15 cellular contexts compared by ENCODE assay signal in the genomic region with DNA sequence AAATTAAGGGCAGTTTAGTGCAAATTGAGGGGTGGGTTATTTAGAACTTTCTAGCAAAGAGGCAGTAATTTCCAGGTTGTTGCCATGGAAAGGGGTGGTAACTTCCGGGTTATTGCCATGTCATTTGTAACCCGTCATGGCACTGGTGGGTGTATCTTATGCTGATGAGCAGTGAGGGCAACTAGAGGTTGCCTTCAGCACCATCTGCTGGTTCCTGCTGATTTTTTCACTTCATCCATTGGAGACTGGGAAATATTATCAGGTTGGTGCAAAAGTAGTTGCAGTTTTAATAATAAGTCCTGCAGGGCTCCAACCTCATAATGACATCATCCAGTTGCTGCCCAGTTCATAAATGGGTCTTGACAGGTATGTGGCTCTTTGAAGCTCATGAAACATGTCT.
DNase-seq lines count a peak whose midpoint lies in the region; TF ChIP-seq lines count a peak whose summit lies in the region.
"Had no signal": no experiment of that assay in that cellular context is flagged by ENCODE, and none has a peak within 500 bp of the region (broad histone marks: within the 10 kb centered on the region; RNA-seq: fewer than 3 reads in every experiment).

No MANE protein-coding gene starts in this region.

- peaks cover 11% of the 10 kb centered on the region for H3K27me3 Mint-ChIP-seq in activated naive CD4-positive, alpha-beta T cell treated with anti-CD3 and anti-CD28 coated beads, Interleukin-2, amount 10 ng/mL, durations not matched to agents 7 days and 5 days

- CTCF ChIA-PET in activated naive CD4-positive, alpha-beta T cell treated with anti-CD3 and anti-CD28 coated beads, Interleukin-2, amount 10 ng/mL, durations not matched to agents 7 days and 5 days (lab: Charles Lee): no interaction called here

- TF ChIP-seq CTCF in choroid plexus epithelial cell (conservative IDR thresholded peaks at IDR 0.05; ENCODE audit: low read depth, low read length): peak; percentile 50
- peak; percentile 17 for TF ChIP-seq CTCF in retinal pigment epithelial cell (conservative IDR thresholded peaks at IDR 0.05; ENCODE audit: low read depth, low read length)

- H3K4me1 ChIP-seq in effector memory CD4-positive, alpha-beta T cell (ENCODE audit: control insufficient read depth, insufficient read depth, low read length, poor library complexity, severe bottlenecking): no peaks in the 10 kb centered on the region
- H3K4me1 ChIP-seq: A549 had no signal

- H3K27ac Mint-ChIP-seq in activated naive CD4-positive, alpha-beta T cell treated with anti-CD3 and anti-CD28 coated beads, Interleukin-2, amount 10 ng/mL, durations not matched to agents 7 days and 5 days: no peak overlapping the region

- H3K4me3 ChIP-seq in choroid plexus epithelial cell (ENCODE audit: low read depth, low read length) (no peak overlapping the region), retinal pigment epithelial cell (ENCODE audit: low read length) (no peak overlapping the region)
- no peak overlapping the region for H3K4me3 ChIP-seq in effector memory CD4-positive, alpha-beta T cell (ENCODE audit: insufficient read depth, low read depth, low read length, poor library complexity, severe bottlenecking)
- H3K4me3 ChIP-seq: A549, coronary artery had no signal

- H3K36me3 Mint-ChIP-seq in activated naive CD4-positive, alpha-beta T cell treated with anti-CD3 and anti-CD28 coated beads, Interleukin-2, amount 10 ng/mL, durations not matched to agents 7 days and 5 days: no peaks in the 10 kb centered on the region

- H3K4me1 Mint-ChIP-seq in activated naive CD4-positive, alpha-beta T cell treated with anti-CD3 and anti-CD28 coated beads, Interleukin-2, amount 10 ng/mL, durations not matched to agents 7 days and 5 days: peaks cover 2% of the 10 kb centered on the region

- H3K9me3 Mint-ChIP-seq in activated naive CD4-positive, alpha-beta T cell treated with anti-CD3 and anti-CD28 coated beads, Interleukin-2, amount 10 ng/mL, durations not matched to agents 7 days and 5 days: no peaks in the 10 kb centered on the region

- no peaks in the 10 kb centered on the region for H3K36me3 ChIP-seq in effector memory CD4-positive, alpha-beta T cell (ENCODE audit: control insufficient read depth, insufficient read depth, low read length)

- no peak overlapping the region for H3K4me3 Mint-ChIP-seq in activated naive CD4-positive, alpha-beta T cell treated with anti-CD3 and anti-CD28 coated beads, Interleukin-2, amount 10 ng/mL, durations not matched to agents 7 days and 5 days

- H3K27ac ChIP-seq in effector memory CD4-positive, alpha-beta T cell (ENCODE audit: insufficient read depth, low read length, poor library complexity, severe bottlenecking): no peak overlapping the region
- H3K27ac ChIP-seq: A549, coronary artery had no signal

- no peaks in the 10 kb centered on the region for H3K27me3 ChIP-seq in effector memory CD4-positive, alpha-beta T cell (replicated peaks; ENCODE audit: control insufficient read depth, insufficient read depth, low read length, poor library complexity, severe bottlenecking)

- DNase-seq in NCI-H748 (lab: John Stamatoyannopoulos, UW; ENCODE audit: unreplicated experiment) (peak; percentile 51), NCI-H748 treated with DMSO at 0.1 percent for 48 hours (lab: John Stamatoyannopoulos, UW) (no peak), NCI-H526 (lab: John Stamatoyannopoulos, UW) (peak; percentile 14 to 56), choroid plexus epithelial cell (ENCODE audit: low read depth) (peak; percentile 57), retinal pigment epithelial cell (ENCODE audit: low read depth) (no peak), NCI-H2081 (lab: John Stamatoyannopoulos, UW) (no peak)
- no peak for DNase-seq in activated naive CD4-positive, alpha-beta T cell treated with anti-CD3 and anti-CD28 coated beads, Interleukin-2, amount 10 ng/mL, durations not matched to agents 7 days and 5 days
- no peak for DNase-seq in effector memory CD4-positive, alpha-beta T cell
- DNase-seq: activated naive CD4-positive, alpha-beta T cell treated with anti-CD3 and anti-CD28 coated beads, Interleukin-2, amount 50 U/mL, for 16 hours; GF-D8; glutamatergic neuron; NCI-H187 treated with DMSO at 0.1 percent for 48 hours; right cardiac atrium had no signal

- no peaks in the 10 kb centered on the region for H3K9me3 ChIP-seq in effector memory CD4-positive, alpha-beta T cell (ENCODE audit: control insufficient read depth, low read length)

Comparison
In these comparisons a context has a peak if more than half of its experiments do, and no peak if none do; other contexts are left out.
1. DNase-seq: peak in NCI-H748 (single experiment), NCI-H526 (2 of 2) and choroid plexus epithelial cell (single experiment); none in NCI-H748 treated with DMSO at 0.1 percent for 48 hours (single experiment), retinal pigment epithelial cell (single experiment), activated naive CD4-positive, alpha-beta T cell treated with anti-CD3 and anti-CD28 coated beads, Interleukin-2, amount 10 ng/mL, durations not matched to agents 7 days and 5 days (single experiment), effector memory CD4-positive, alpha-beta T cell (0 of 3) and NCI-H2081 (0 of 2).